In the genomic region with DNA sequence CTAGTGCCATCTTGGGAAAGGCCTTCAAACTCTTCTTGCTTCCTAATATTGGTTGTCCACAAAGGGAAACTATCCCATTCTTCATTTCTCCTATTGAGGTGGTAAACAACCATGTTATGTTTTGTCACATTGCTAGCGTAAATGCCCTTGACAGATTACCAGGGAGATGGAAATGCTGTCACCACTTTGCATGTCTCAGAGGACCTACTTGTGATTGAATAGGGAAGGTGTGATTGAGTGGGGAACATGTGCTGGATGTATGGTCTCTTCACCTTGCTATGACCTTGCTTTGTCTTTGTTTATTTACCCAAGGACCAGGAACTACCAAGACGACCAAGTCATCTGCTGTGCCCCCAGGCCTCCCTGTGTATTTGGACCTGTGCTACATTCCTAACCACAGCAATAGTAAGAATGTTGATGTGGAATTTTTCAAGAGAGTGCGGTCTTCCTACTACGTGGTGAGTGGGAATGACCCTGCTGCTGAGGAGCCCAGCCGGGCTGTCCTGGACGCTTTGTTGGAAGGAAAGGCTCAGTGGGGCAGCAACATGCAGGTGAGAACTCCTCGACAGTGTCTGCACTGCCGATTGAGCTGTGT, we compare ENCODE assay signal across 12 cellular contexts.
"Had no signal": no experiment of that assay in that cellular context is flagged by ENCODE, and none has a peak within 500 bp of the region (broad histone marks: within the 10 kb centered on the region; RNA-seq: fewer than 3 reads in every experiment).

No MANE protein-coding gene starts in this region.

- H2AFZ ChIP-seq: parathyroid adenoma had no signal

- H3K9ac ChIP-seq: parathyroid adenoma had no signal

- H3K27ac ChIP-seq: heart right ventricle, left ventricle myocardium inferior, parathyroid adenoma, thyroid gland, uterus had no signal

- ATAC-seq: heart right ventricle, T-helper 17 cell had no signal

- H3K4me1 ChIP-seq: heart right ventricle, left ventricle myocardium inferior, parathyroid adenoma, thyroid gland, uterus had no signal

- H3K27me3 ChIP-seq: heart right ventricle, thyroid gland, uterus had no signal

- DNase-seq: activated CD4-positive, alpha-beta T cell treated with anti-CD3 and anti-CD28 coated beads, Interleukin-2, amount 10 ng/mL, durations not matched to agents 7 days and 5 days; activated CD4-positive, CD25-positive, alpha-beta regulatory T cell; activated naive CD4-positive, alpha-beta T cell treated with anti-CD3 and anti-CD28 coated beads, Interleukin-2, amount 10 ng/mL, durations not matched to agents 7 days and 5 days; effector CD4-positive, alpha-beta T cell; heart right ventricle; kidney; left ventricle myocardium inferior; small intestine; T-helper 17 cell; thyroid gland; uterus had no signal

- H3K9me3 ChIP-seq: heart right ventricle, left ventricle myocardium inferior, thyroid gland, uterus had no signal

- H3K4me3 ChIP-seq: heart right ventricle, left ventricle myocardium inferior, thyroid gland, uterus had no signal

- H3K36me3 ChIP-seq: uterus had no signal
